ENCODE assay signal across 1 cellular context in genomic region chr5:60519372-60519771, GRCh38.
TF ChIP-seq lines count a peak whose summit lies in the region.

No MANE protein-coding gene starts in this region.

TF ChIP-seq in GM12878, 131 proteins besides CTCF, POLR2A, EP300 and RAD21 (continued from another document):
- TF ChIP-seq, protein P1, sequence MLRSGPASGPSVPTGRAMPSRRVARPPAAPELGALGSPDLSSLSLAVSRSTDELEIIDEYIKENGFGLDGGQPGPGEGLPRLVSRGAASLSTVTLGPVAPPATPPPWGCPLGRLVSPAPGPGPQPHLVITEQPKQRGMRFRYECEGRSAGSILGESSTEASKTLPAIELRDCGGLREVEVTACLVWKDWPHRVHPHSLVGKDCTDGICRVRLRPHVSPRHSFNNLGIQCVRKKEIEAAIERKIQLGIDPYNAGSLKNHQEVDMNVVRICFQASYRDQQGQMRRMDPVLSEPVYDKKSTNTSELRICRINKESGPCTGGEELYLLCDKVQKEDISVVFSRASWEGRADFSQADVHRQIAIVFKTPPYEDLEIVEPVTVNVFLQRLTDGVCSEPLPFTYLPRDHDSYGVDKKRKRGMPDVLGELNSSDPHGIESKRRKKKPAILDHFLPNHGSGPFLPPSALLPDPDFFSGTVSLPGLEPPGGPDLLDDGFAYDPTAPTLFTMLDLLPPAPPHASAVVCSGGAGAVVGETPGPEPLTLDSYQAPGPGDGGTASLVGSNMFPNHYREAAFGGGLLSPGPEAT (IDR thresholded peaks at IDR 0.05; ENCODE audit: low read depth): no peak
- TF ChIP-seq, protein P2, sequence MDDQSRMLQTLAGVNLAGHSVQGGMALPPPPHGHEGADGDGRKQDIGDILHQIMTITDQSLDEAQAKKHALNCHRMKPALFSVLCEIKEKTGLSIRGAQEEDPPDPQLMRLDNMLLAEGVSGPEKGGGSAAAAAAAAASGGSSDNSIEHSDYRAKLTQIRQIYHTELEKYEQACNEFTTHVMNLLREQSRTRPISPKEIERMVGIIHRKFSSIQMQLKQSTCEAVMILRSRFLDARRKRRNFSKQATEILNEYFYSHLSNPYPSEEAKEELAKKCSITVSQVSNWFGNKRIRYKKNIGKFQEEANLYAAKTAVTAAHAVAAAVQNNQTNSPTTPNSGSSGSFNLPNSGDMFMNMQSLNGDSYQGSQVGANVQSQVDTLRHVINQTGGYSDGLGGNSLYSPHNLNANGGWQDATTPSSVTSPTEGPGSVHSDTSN (IDR thresholded peaks at IDR 0.05; ENCODE audit: insufficient replicate concordance, low read depth, low read length): no peak
- no peak for TF ChIP-seq DPF2 (IDR thresholded peaks at IDR 0.05)
- TF ChIP-seq LARP7 (IDR thresholded peaks at IDR 0.05): no peak
- TF ChIP-seq, protein P3, sequence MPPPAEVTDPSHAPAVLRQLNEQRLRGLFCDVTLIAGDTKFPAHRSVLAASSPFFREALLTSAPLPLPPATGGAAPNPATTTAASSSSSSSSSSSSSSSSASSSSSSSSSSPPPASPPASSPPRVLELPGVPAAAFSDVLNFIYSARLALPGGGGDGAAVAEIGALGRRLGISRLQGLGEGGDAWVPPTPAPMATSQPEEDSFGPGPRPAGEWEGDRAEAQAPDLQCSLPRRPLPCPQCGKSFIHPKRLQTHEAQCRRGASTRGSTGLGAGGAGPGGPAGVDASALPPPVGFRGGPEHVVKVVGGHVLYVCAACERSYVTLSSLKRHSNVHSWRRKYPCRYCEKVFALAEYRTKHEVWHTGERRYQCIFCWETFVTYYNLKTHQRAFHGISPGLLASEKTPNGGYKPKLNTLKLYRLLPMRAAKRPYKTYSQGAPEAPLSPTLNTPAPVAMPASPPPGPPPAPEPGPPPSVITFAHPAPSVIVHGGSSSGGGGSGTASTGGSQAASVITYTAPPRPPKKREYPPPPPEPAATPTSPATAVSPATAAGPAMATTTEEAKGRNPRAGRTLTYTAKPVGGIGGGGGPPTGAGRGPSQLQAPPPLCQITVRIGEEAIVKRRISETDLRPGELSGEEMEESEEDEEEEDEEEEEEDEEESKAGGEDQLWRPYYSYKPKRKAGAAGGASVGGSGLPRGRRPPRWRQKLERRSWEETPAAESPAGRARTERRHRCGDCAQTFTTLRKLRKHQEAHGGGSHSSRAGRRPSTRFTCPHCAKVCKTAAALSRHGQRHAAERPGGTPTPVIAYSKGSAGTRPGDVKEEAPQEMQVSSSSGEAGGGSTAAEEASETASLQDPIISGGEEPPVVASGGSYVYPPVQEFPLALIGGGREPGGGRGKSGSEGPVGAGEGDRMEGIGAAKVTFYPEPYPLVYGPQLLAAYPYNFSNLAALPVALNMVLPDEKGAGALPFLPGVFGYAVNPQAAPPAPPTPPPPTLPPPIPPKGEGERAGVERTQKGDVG (CRISPR knock-in tag; IDR thresholded peaks at IDR 0.05): no peak
- no peak for TF ChIP-seq SMC3 (IDR thresholded peaks at IDR 0.05; ENCODE audit: borderline replicate concordance, low read length)
- TF ChIP-seq IRF5 (IDR thresholded peaks at IDR 0.05; ENCODE audit: borderline replicate concordance): no peak
- TF ChIP-seq IRF4 (IDR thresholded peaks at IDR 0.05; ENCODE audit: low read depth, low read length): no peak
- no peak for TF ChIP-seq SREBF1 (IDR thresholded peaks at IDR 0.05; ENCODE audit: low read length)
